17 cellular contexts compared by ENCODE assay signal in the genomic region with DNA sequence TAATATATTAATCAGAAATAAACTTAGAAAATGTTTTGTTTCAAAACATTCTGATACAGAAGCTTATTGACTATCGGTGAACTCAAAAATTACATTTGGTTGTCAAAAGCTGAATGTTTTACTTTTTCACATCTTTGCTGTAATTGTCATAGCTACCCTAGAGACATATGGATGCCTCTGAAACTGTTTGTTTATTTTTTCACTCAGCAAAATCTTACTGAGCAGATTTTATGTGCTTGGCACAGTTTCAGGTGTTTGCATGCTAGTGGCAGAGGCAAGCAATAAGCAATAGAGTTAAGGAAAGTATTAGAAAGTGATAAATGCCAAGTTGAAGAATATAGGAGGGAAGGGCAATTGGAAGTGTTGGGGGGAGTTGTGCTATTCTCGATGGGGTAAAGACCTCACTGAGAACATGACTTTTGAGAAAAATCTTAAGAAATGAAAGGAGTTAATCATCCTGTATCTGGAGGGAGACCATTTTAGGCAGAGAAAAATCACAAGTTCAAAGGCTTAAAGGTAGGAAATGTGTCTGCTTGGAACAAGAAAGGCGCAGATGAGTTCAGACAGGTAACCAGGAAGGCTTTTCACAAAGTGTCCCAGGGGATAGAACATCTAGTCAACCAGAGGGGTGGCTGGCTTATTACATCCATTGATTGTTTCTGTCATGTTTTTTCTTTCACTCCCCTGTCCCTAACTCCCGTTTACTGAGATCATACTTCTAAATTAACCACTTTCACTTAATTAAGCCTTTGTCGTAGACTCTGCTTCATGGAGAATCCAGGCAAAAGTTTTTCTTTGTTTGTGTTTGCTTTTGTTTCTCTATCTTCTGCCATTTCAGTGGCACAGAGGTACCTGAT. TPM values are rescaled to one million over a fixed set of nuclear protein-coding genes. Genes with fewer than 3 reads are reported as not detected.
DNase-seq lines count a peak whose midpoint lies in the region; ATAC-seq and TF ChIP-seq lines count a peak whose summit lies in the region.
"Had no signal": no experiment of that assay in that cellular context is flagged by ENCODE, and none has a peak within 500 bp of the region (broad histone marks: within the 10 kb centered on the region; RNA-seq: fewer than 3 reads in every experiment).

No MANE protein-coding gene starts in this region.

- in situ Hi-C loops in HAP-1 (cut with MboI; ENCODE audit: low sequenced_read_pairs), result no loop called here

- no peaks in the 10 kb centered on the region for H4K20me1 ChIP-seq in osteoblast (ENCODE audit: insufficient read depth, low read length)

- H3K27me3 Mint-ChIP-seq in activated T-helper 17 cell treated with anti-CD3 and anti-CD28 coated beads, Interleukin-2, amount 50 U/mL, for 72 hours, result no peaks in the 10 kb centered on the region
- H3K27me3 Mint-ChIP-seq: activated naive CD8-positive, alpha-beta T cell treated with anti-CD3 and anti-CD28 coated beads for 36 hours had no signal

- no peak overlapping the region for H3K27ac Mint-ChIP-seq in activated T-helper 17 cell treated with anti-CD3 and anti-CD28 coated beads, Interleukin-2, amount 50 U/mL, for 72 hours
- H3K27ac Mint-ChIP-seq: activated naive CD8-positive, alpha-beta T cell treated with anti-CD3 and anti-CD28 coated beads for 36 hours; T-helper 1 cell treated with Interleukin-12 subunit alpha and Interleukin-12 subunit beta and Interleukin-4 antibody, amounts not matched to agents 30 μg/mL and 1 μg/mL, for 36 hours had no signal

- H3K4me1 Mint-ChIP-seq in activated T-helper 17 cell treated with anti-CD3 and anti-CD28 coated beads, Interleukin-2, amount 50 U/mL, for 72 hours, result no peaks in the 10 kb centered on the region
- H3K4me1 Mint-ChIP-seq: activated naive CD8-positive, alpha-beta T cell treated with anti-CD3 and anti-CD28 coated beads for 36 hours had no signal

- H3K36me3 ChIP-seq in osteoblast (ENCODE audit: insufficient read depth, low read length), result no peaks in the 10 kb centered on the region
- no peaks in the 10 kb centered on the region for H3K36me3 ChIP-seq in HAP-1 (replicated peaks)
- H3K36me3 ChIP-seq: breast epithelium had no signal

- H3K27me3 ChIP-seq in osteoblast (ENCODE audit: insufficient read depth, low read length) (peaks cover 4% of the 10 kb centered on the region), HAP-1 (ENCODE audit: low read depth) (no peaks in the 10 kb centered on the region)
- H3K27me3 ChIP-seq: breast epithelium had no signal

- no peaks in the 10 kb centered on the region for H3K4me1 ChIP-seq in osteoblast (ENCODE audit: insufficient read depth, low read length)
- H3K4me1 ChIP-seq in HAP-1, result peaks cover 13% of the 10 kb centered on the region
- H3K4me1 ChIP-seq: breast epithelium had no signal

- H3K9me3 Mint-ChIP-seq in activated T-helper 17 cell treated with anti-CD3 and anti-CD28 coated beads, Interleukin-2, amount 50 U/mL, for 72 hours, result peaks cover 2% of the 10 kb centered on the region
- H3K9me3 Mint-ChIP-seq: activated naive CD8-positive, alpha-beta T cell treated with anti-CD3 and anti-CD28 coated beads for 36 hours; T-helper 1 cell treated with Interleukin-12 subunit alpha and Interleukin-12 subunit beta and Interleukin-4 antibody, amounts not matched to agents 30 μg/mL and 1 μg/mL, for 36 hours had no signal

- H3K36me3 Mint-ChIP-seq in activated T-helper 17 cell treated with anti-CD3 and anti-CD28 coated beads, Interleukin-2, amount 50 U/mL, for 72 hours (ENCODE audit: low read depth), result no peaks in the 10 kb centered on the region
- H3K36me3 Mint-ChIP-seq: activated naive CD8-positive, alpha-beta T cell treated with anti-CD3 and anti-CD28 coated beads for 36 hours had no signal

- peak; percentile 22 for DNase-seq in DMS 273 treated with DMSO at 0.1 percent for 48 hours (lab: John Stamatoyannopoulos, UW)
- DNase-seq in M059J (ENCODE audit: low read depth), result peak; percentile 67
- DNase-seq in choroid plexus epithelial cell (ENCODE audit: low read depth), result peak; percentile 55
- DNase-seq in osteoblast (ENCODE audit: insufficient read length, low spot score, missing footprints), result no peak
- no peak for DNase-seq in HAP-1 (ENCODE audit: low spot score in 2 of 2)
- DNase-seq: activated CD8-positive, alpha-beta memory T cell treated with anti-CD3 and anti-CD28 coated beads, Interleukin-2, amount 50 U/mL, for 48 hours; activated naive CD8-positive, alpha-beta T cell treated with anti-CD3 and anti-CD28 coated beads for 36 hours; Kasumi-1; NCI-H187 treated with DMSO at 0.1 percent for 48 hours; SHP77 treated with DMSO at 0.1 percent for 48 hours; stimulated activated naive CD8-positive, alpha-beta T cell treated with anti-CD3 and anti-CD28 coated beads, Interleukin-15, Interleukin-2, amounts not matched to agents 100 U/mL and 50 U/mL, for 24 hours had no signal

- H2AFZ ChIP-seq in osteoblast (ENCODE audit: low read length), result peak overlapping the region; percentile 16

- H3K27ac ChIP-seq in osteoblast (ENCODE audit: low read depth, low read length), result no peak overlapping the region

- no peaks in the 10 kb centered on the region for H3K79me2 ChIP-seq in osteoblast (ENCODE audit: insufficient read depth, low read length)

- no peak overlapping the region for H3K4me3 Mint-ChIP-seq in activated T-helper 17 cell treated with anti-CD3 and anti-CD28 coated beads, Interleukin-2, amount 50 U/mL, for 72 hours
- H3K4me3 Mint-ChIP-seq: activated naive CD8-positive, alpha-beta T cell treated with anti-CD3 and anti-CD28 coated beads for 36 hours; T-helper 1 cell treated with Interleukin-12 subunit alpha and Interleukin-12 subunit beta and Interleukin-4 antibody, amounts not matched to agents 30 μg/mL and 1 μg/mL, for 36 hours had no signal

- no peak overlapping the region for H3K4me2 ChIP-seq in osteoblast (ENCODE audit: insufficient read depth, low read length)

- H3K4me3 ChIP-seq in choroid plexus epithelial cell (ENCODE audit: low read depth, low read length) (no peak overlapping the region), osteoblast (ENCODE audit: insufficient read depth, low read length) (no peak overlapping the region), HAP-1 (no peak overlapping the region)
- H3K4me3 ChIP-seq: breast epithelium had no signal

- ATAC-seq in HG02678 (IDR thresholded peaks at IDR 0.05; ENCODE audit: unreplicated experiment) (no peak), HG02973 (IDR thresholded peaks at IDR 0.05; ENCODE audit: unreplicated experiment) (no peak)
- ATAC-seq in activated T-helper 17 cell treated with anti-CD3 and anti-CD28 coated beads, Interleukin-2, amount 50 U/mL, for 72 hours (replicated peaks), result no peak
- ATAC-seq: activated CD4-positive, CD25-positive, alpha-beta regulatory T cell treated with anti-CD3 and anti-CD28 coated beads, Interleukin-2, amount 50 U/mL, for 24 hours; stimulated activated naive CD8-positive, alpha-beta T cell treated with anti-CD3 and anti-CD28 coated beads, Interleukin-15, Interleukin-2, amounts not matched to agents 100 U/mL and 50 U/mL, for 24 hours had no signal

- TF ChIP-seq CTCF in choroid plexus epithelial cell (conservative IDR thresholded peaks at IDR 0.05; ENCODE audit: low read depth, low read length) (no peak), osteoblast (IDR thresholded peaks at IDR 0.05; ENCODE audit: extremely low read depth, low read depth, low read length) (no peak)

- H3K9me3 ChIP-seq in osteoblast (ENCODE audit: low read depth, low read length) (no peaks in the 10 kb centered on the region), HAP-1 (no peaks in the 10 kb centered on the region)
- H3K9me3 ChIP-seq: breast epithelium had no signal

RNA-seq across cellular contexts. Expression of a gene that starts 27.2 kb away (rescaled TPM):
- 12.5 and 15.6 TPM in 2 replicates for total RNA-seq in M059J (2014; rRNA removed; shearing (Covaris generic))
- 10.9 and 17.4 TPM in 2 replicates for total RNA-seq in osteoblast
- under 1 TPM; 0.28 to 0.48 TPM for total RNA-seq in activated T-helper 17 cell treated with anti-CD3 and anti-CD28 coated beads, Interleukin-2, amount 50 U/mL, for 72 hours

Comparison
In these comparisons a context has a peak if more than half of its experiments do, and no peak if none do; other contexts are left out.
1. DNase-seq: peak in DMS 273 treated with DMSO at 0.1 percent for 48 hours (single experiment), M059J (single experiment) and choroid plexus epithelial cell (single experiment); none in osteoblast (single experiment) and HAP-1 (0 of 2).